23 cellular contexts compared by ENCODE assay signal in genomic region chr14:103861413-103862392, GRCh38. TPM values are rescaled to one million over a fixed set of nuclear protein-coding genes. Genes with fewer than 3 reads are reported as not detected.
A peak's percentile ranks its signal among the peaks of the same experiment; 100 is the strongest.
DNase-seq lines count a peak whose midpoint lies in the region; ATAC-seq and TF ChIP-seq lines count a peak whose summit lies in the region.
"Had no signal": no experiment of that assay in that cellular context is flagged by ENCODE, and none has a peak within 500 bp of the region (broad histone marks: within the 10 kb centered on the region; RNA-seq: fewer than 3 reads in every experiment).

No MANE protein-coding gene starts in this region.

- H3K36me3 ChIP-seq in neuronal stem cell (replicated peaks in 1 of 2; ENCODE audit: control insufficient read depth in 2 of 2, insufficient read depth in 2 of 2, low read length in 2 of 2) (no peaks in the 10 kb centered on the region), OCI-LY7 (ENCODE audit: insufficient read depth, low read length) (no peaks in the 10 kb centered on the region)
- H3K36me3 ChIP-seq: brain microvascular endothelial cell, gastrocnemius medialis, HAP-1, neutrophil, thoracic aorta had no signal

- H3K79me1 ChIP-seq in neuronal stem cell (ENCODE audit: low read depth, low read length): no peaks in the 10 kb centered on the region

- no CpG with 5 or more reads among the region's 14 CpGs for WGBS in neuronal stem cell (ENCODE audit: extremely low coverage in 2 of 2, insufficient read length in 2 of 2, insufficient replicate concordance in 1 of 2), 2 donors

- H3K9ac ChIP-seq in neuronal stem cell (ENCODE audit: low read depth, low read length, poor library complexity): no peak overlapping the region

- H3K4me3 ChIP-seq in neuronal stem cell (ENCODE audit: low read length in 2 of 2): no peak overlapping the region
- no peak overlapping the region for H3K4me3 ChIP-seq in OCI-LY7 (ENCODE audit: low read depth, low read length, poor library complexity, severe bottlenecking)
- H3K4me3 ChIP-seq: gastrocnemius medialis, HAP-1, thoracic aorta had no signal

- H3K9me2 ChIP-seq in OCI-LY7 (ENCODE audit: insufficient read depth, low read length): no peaks in the 10 kb centered on the region

- no peaks in the 10 kb centered on the region for H3K79me2 ChIP-seq in OCI-LY7 (ENCODE audit: insufficient read depth, low read depth, low read length)

- no peaks in the 10 kb centered on the region for H3K9me3 ChIP-seq in neuronal stem cell (replicated peaks in 1 of 2; ENCODE audit: control insufficient read depth in 2 of 2, insufficient read depth in 1 of 2, low read depth in 1 of 2, low read length in 2 of 2)
- no peaks in the 10 kb centered on the region for H3K9me3 ChIP-seq in OCI-LY7 (ENCODE audit: low read length)
- H3K9me3 ChIP-seq: gastrocnemius medialis, HAP-1, neutrophil, thoracic aorta had no signal

- CTCF ChIA-PET in OCI-LY7 (lab: Charles Lee; ENCODE audit: unreplicated experiment): no interaction called here

- POLR2A ChIA-PET in OCI-LY7 (lab: Charles Lee): interaction anchor here (0.5 kb wide), 1 partner anchor 270 kb away, joined by 4 read pairs; no protein-coding TSS in a partner anchor

- DNase-seq in D341Med (ENCODE audit: low spot score): peak; percentile 12
- DNase-seq in chondrocyte (ENCODE audit: low spot score): no peak
- peak; percentile 78 for DNase-seq in left ventricle myocardium superior
- no peak for DNase-seq in neuronal stem cell (ENCODE audit: low spot score)
- no peak for DNase-seq in DMS114 treated with DMSO at 0.1 percent for 48 hours (lab: John Stamatoyannopoulos, UW; ENCODE audit: unreplicated experiment)
- DNase-seq in OCI-LY7 (ENCODE audit: low spot score): no peak
- DNase-seq: brain microvascular endothelial cell; effector memory CD8-positive, alpha-beta T cell; gastrocnemius medialis; mammary epithelial cell; NCI-H187; NCI-H526 treated with DMSO at 0.1 percent for 48 hours; stimulated activated CD4-positive, alpha-beta T cell treated with anti-CD3 and anti-CD28 coated beads, Interleukin-4, amount 100 ng/mL, for 1 hour; stimulated activated naive CD4-positive, alpha-beta T cell had no signal

- H2BK12ac ChIP-seq in neuronal stem cell (ENCODE audit: low read length): no peak overlapping the region

- no peaks in the 10 kb centered on the region for H3K9me3 Mint-ChIP-seq in chondrocyte (ENCODE audit: low read depth)
- H3K9me3 Mint-ChIP-seq: activated T-helper 2 cell treated with anti-CD3 and anti-CD28 coated beads, Interferon-gamma antibody, Interleukin-2, Interleukin-4, amounts not matched to agents 10 μg/mL and 5 μg/mL and 100 μg/mL, durations not matched to agents 14 hours and 24 hours and 36 hours; effector memory CD8-positive, alpha-beta T cell; T-helper 2 cell treated with Interferon-gamma antibody and Interleukin-4, amounts not matched to agents 5 μg/mL and 100 μg/mL, for 36 hours; WTC11 had no signal

- peaks cover 22% of the 10 kb centered on the region for H3K27me3 Mint-ChIP-seq in chondrocyte (ENCODE audit: low read depth)

- no peak overlapping the region for H3K27ac Mint-ChIP-seq in chondrocyte (ENCODE audit: unreplicated experiment)
- H3K27ac Mint-ChIP-seq: activated T-helper 2 cell treated with anti-CD3 and anti-CD28 coated beads, Interferon-gamma antibody, Interleukin-2, Interleukin-4, amounts not matched to agents 10 μg/mL and 5 μg/mL and 100 μg/mL, durations not matched to agents 14 hours and 24 hours and 36 hours; T-helper 2 cell treated with Interferon-gamma antibody and Interleukin-4, amounts not matched to agents 5 μg/mL and 100 μg/mL, for 36 hours; WTC11 had no signal

- H3K4me1 ChIP-seq in neuronal stem cell (ENCODE audit: control insufficient read depth in 2 of 2, insufficient read depth in 1 of 2, low read depth in 1 of 2, low read length in 2 of 2) (peaks cover 0 to 1% of the 10 kb centered on the region in 2 donors), OCI-LY7 (ENCODE audit: insufficient read depth, low read length, poor library complexity, severe bottlenecking) (no peaks in the 10 kb centered on the region)
- H3K4me1 ChIP-seq: HAP-1 had no signal

- ATAC-seq in left ventricle myocardium superior (peak; percentile 94), HG02588 (IDR thresholded peaks at IDR 0.05; ENCODE audit: unreplicated experiment) (no peak), HG02885 (IDR thresholded peaks at IDR 0.05; ENCODE audit: poor library complexity, unreplicated experiment) (no peak)
- ATAC-seq: effector memory CD8-positive, alpha-beta T cell; gastrocnemius medialis; WTC11 had no signal

- H3K14ac ChIP-seq in neuronal stem cell (ENCODE audit: low read length): no peak overlapping the region

- no peaks in the 10 kb centered on the region for H3K4me1 Mint-ChIP-seq in chondrocyte (ENCODE audit: low read depth)
- H3K4me1 Mint-ChIP-seq: CD14-positive monocyte had no signal

- peaks cover 0 to 16% (median 0%) of the 10 kb centered on the region in 3 experiments for H3K27me3 ChIP-seq in neuronal stem cell (ENCODE audit: control insufficient read depth in 3 of 3, insufficient read depth in 3 of 3, low read depth in 1 of 3, low read length in 3 of 3)
- H3K27me3 ChIP-seq: brain microvascular endothelial cell, gastrocnemius medialis had no signal

- H3K4me3 Mint-ChIP-seq in chondrocyte (ENCODE audit: unreplicated experiment): no peak overlapping the region
- H3K4me3 Mint-ChIP-seq: CD14-positive monocyte; effector memory CD8-positive, alpha-beta T cell; T-helper 2 cell treated with Interferon-gamma antibody and Interleukin-4, amounts not matched to agents 5 μg/mL and 100 μg/mL, for 36 hours; WTC11 had no signal

- intact Hi-C loops in left ventricle myocardium superior (cut with micrococcal nuclease): no loop called here
- intact Hi-C loops in OCI-LY7 (cut with micrococcal nuclease; ENCODE audit: unreplicated experiment): no loop called here

- H4K91ac ChIP-seq in neuronal stem cell (ENCODE audit: low read depth, low read length, poor library complexity): no peak overlapping the region

- no peak overlapping the region for H3K4me2 ChIP-seq in neuronal stem cell (ENCODE audit: insufficient read depth, low read length, poor library complexity, severe bottlenecking)
- no peak overlapping the region for H3K4me2 ChIP-seq in OCI-LY7 (ENCODE audit: low read length)

- H3K23ac ChIP-seq in neuronal stem cell (ENCODE audit: low read depth, low read length, poor library complexity): peak overlapping the region; percentile 87

- H2AFZ ChIP-seq in neuronal stem cell (ENCODE audit: low read length): no peak overlapping the region
- H2AFZ ChIP-seq in OCI-LY7 (ENCODE audit: low read length): no peak overlapping the region

- H2AK5ac ChIP-seq in neuronal stem cell (ENCODE audit: low read depth, low read length): no peak overlapping the region

- no TSS peak for BruUV-seq in OCI-LY7 (replicated peaks; lab: Mats Ljungman, UMichigan)

- H2BK5ac ChIP-seq in neuronal stem cell (ENCODE audit: low read length): no peak overlapping the region

- H3K36me3 Mint-ChIP-seq in chondrocyte (ENCODE audit: low read depth): no peaks in the 10 kb centered on the region
- H3K36me3 Mint-ChIP-seq: CD14-positive monocyte, WTC11 had no signal

- H3K27ac ChIP-seq in neuronal stem cell (replicated peaks; ENCODE audit: low read length) (no peak overlapping the region), OCI-LY7 (ENCODE audit: low read depth, low read length, poor library complexity, severe bottlenecking) (no peak overlapping the region)
- H3K27ac ChIP-seq: brain microvascular endothelial cell, gastrocnemius medialis, neutrophil, thoracic aorta had no signal

- peak overlapping the region; percentile 29 for H4K8ac ChIP-seq in neuronal stem cell (ENCODE audit: low read depth, low read length)

- peak overlapping the region; percentile 72 for H3K18ac ChIP-seq in neuronal stem cell (ENCODE audit: low read length)

- peak overlapping the region; percentile 49 for H2BK15ac ChIP-seq in neuronal stem cell (ENCODE audit: low read length)

- H4K20me1 ChIP-seq in OCI-LY7 (ENCODE audit: insufficient read depth, low read length): no peaks in the 10 kb centered on the region

- TF ChIP-seq CTCF in chondrocyte (IDR thresholded peaks at IDR 0.05) (peak; percentile 7), OCI-LY7 (conservative IDR thresholded peaks at IDR 0.05; ENCODE audit: low read length) (no peak)

- no peak overlapping the region for H3K4ac ChIP-seq in neuronal stem cell (ENCODE audit: low read length)

- H2BK120ac ChIP-seq in neuronal stem cell (ENCODE audit: low read depth, low read length): no peak overlapping the region

RNA-seq across cellular contexts. Expression of gene PPP1R13B, which starts 14.3 kb away (rescaled TPM):
- 6.6 to 10.1 TPM (median 9.1 TPM) in 3 replicates for total RNA-seq in chondrocyte
- 107 TPM for total RNA-seq in left ventricle myocardium superior
- 2.1 TPM for polyA plus RNA-seq in neuronal stem cell (2013, experiment 1 of 2)
- 1.6 TPM for polyA plus RNA-seq in neuronal stem cell (2013, experiment 2 of 2)
- 8.2 and 9.7 TPM in 2 replicates for total RNA-seq in OCI-LY7 (2014; rRNA removed; shearing (Covaris generic))
- 13.1 and 18.9 TPM in 2 replicates for total RNA-seq in OCI-LY7 (2022)

Comparison
In these comparisons a context has a peak if more than half of its experiments do, and no peak if none do; other contexts are left out.
1. DNase-seq: peak in D341Med (single experiment) and left ventricle myocardium superior (single experiment); none in chondrocyte (single experiment), neuronal stem cell (single experiment), DMS114 treated with DMSO at 0.1 percent for 48 hours (single experiment) and OCI-LY7 (single experiment).